19 cellular contexts compared by ENCODE assay signal in the genomic region with DNA sequence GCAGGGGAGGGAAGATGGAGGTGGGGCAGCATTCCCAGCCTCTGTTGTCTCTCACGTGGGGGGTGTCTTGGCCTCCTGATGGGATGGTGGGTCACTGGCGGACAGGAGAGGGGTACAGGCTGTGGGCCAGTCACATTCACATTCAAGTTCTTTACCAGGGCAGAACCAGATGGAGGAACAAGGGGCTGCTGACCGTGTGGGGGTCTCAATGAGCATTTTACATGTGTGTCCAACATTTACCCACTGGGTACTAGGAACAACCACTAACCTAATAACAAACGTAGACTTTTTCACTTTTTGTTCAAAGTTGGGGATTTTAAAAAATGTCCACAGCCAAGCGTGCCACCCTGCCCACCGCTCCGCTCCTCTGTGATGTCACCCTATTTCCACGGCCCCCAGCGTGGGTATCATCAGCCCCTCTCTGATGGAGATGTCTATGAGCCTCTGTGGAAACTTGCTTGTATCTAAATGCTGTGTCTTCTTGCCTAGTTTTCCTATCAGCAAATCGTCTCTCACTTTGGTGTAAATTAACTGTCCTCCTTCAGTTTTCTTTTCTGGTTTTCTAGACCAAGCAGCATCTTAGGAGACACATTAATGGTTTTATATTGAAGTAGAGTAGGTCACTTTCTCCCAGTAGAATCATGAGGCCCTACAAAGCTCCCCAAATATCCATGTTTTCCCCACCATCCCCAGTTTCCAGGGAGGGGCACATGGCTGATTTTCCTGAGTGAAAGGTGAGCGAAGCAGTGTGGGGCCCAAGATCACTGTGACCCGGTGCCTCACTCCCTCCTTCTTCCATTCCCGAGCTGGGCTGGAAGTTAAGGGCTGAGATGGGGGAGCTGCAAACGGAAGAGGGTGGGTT.
DNase-seq lines count a peak whose midpoint lies in the region; ATAC-seq, FAIRE-seq and TF ChIP-seq lines count a peak whose summit lies in the region.
"Had no signal": no experiment of that assay in that cellular context is flagged by ENCODE, and none has a peak within 500 bp of the region (broad histone marks: within the 10 kb centered on the region; RNA-seq: fewer than 3 reads in every experiment).

No MANE protein-coding gene starts in this region.

- no peaks in the 10 kb centered on the region for H3K4me1 ChIP-seq in H1 (replicated peaks in 1 of 4; ENCODE audit: control insufficient read depth in 3 of 4, insufficient read depth in 4 of 4, low read length in 3 of 4)
- H3K4me1 ChIP-seq in sigmoid colon, result no peaks in the 10 kb centered on the region
- H3K4me1 ChIP-seq: BE2C, SJSA1 had no signal

- H3K36me3 ChIP-seq in H1 (ENCODE audit: control insufficient read depth in 2 of 4, insufficient read depth in 4 of 4, low read length in 3 of 4) (no peaks in the 10 kb centered on the region), sigmoid colon (no peaks in the 10 kb centered on the region)
- H3K36me3 ChIP-seq: BE2C, SJSA1 had no signal

- no peak for FAIRE-seq in H1 (lab: Jason Lieb, UNC)
- FAIRE-seq: GM12891 had no signal

- TF ChIP-seq POLR2A in H1 (IDR thresholded peaks at IDR 0.05; ENCODE audit: control extremely low read depth in 1 of 2, low read depth in 2 of 2, low read length in 2 of 2), result no peak
- TF ChIP-seq POLR2A in sigmoid colon (IDR thresholded peaks at IDR 0.05), result no peak

- no peak overlapping the region for H3K27ac ChIP-seq in H1 (ENCODE audit: low read depth, low read length)
- no peak overlapping the region for H3K27ac ChIP-seq in sigmoid colon
- H3K27ac ChIP-seq: RWPE1, SJSA1 had no signal

- peaks cover 13% of the 10 kb centered on the region; the same call in 1 of the 2 replicates for H3K23me2 ChIP-seq in H1 (ENCODE audit: low read depth, low read length)

- H4K20me1 ChIP-seq in H1 (replicated peaks in 1 of 2; ENCODE audit: control insufficient read depth in 1 of 2, insufficient read depth in 2 of 2, low read length in 2 of 2), result peaks cover 0 to 8% of the 10 kb centered on the region in 2 experiments

- H2BK12ac ChIP-seq in H1 (ENCODE audit: low read depth, low read length), result no peak overlapping the region

- no peak for TF ChIP-seq CTCF in GM13976 (IDR thresholded peaks at IDR 0.05; ENCODE audit: borderline replicate concordance, control extremely low read depth, extremely low read depth, insufficient read depth, missing control alignments)
- TF ChIP-seq CTCF in H1 (IDR thresholded peaks at IDR 0.05; ENCODE audit: control extremely low read depth in 1 of 3, insufficient read depth in 1 of 3, low read depth in 1 of 3, low read length in 3 of 3), result no peak
- no peak for TF ChIP-seq CTCF in sigmoid colon (IDR thresholded peaks at IDR 0.05)

- no peak overlapping the region for H3K56ac ChIP-seq in H1 (replicated peaks; ENCODE audit: insufficient read length, low read depth, low read length)

- H3K27me3 ChIP-seq in H1 (replicated peaks in 1 of 4; ENCODE audit: control insufficient read depth in 3 of 4, extremely low read depth in 1 of 4, insufficient read depth in 3 of 4, low read length in 3 of 4), result peaks cover 0 to 4% (median 2%) of the 10 kb centered on the region in 4 experiments; a peak in 3 of 7 replicates
- peaks cover 0 to 14% (median 1%) of the 10 kb centered on the region in 3 donors for H3K27me3 ChIP-seq in sigmoid colon
- H3K27me3 ChIP-seq: BE2C, SJSA1 had no signal

- no peak overlapping the region for H4K5ac ChIP-seq in H1 (ENCODE audit: insufficient read length, low read depth, low read length)

- no peak overlapping the region for H3K14ac ChIP-seq in H1 (ENCODE audit: insufficient read length)

- H3K4me2 ChIP-seq in H1 (ENCODE audit: insufficient read depth in 1 of 2, low read depth in 2 of 2, low read length in 2 of 2), result no peak overlapping the region

- no peak overlapping the region for H2AFZ ChIP-seq in H1 (ENCODE audit: low read length)

- no peak overlapping the region for H3K4ac ChIP-seq in H1 (replicated peaks; ENCODE audit: insufficient read length, low read depth, low read length)

- H3K23ac ChIP-seq in H1 (ENCODE audit: insufficient read length), result no peak overlapping the region

- no peak for TF ChIP-seq RAD21 in H1 (IDR thresholded peaks at IDR 0.05 in 1 of 2, conservative IDR thresholded peaks at IDR 0.05 in 1 of 2; ENCODE audit: low read depth in 2 of 2, low read length in 2 of 2)

- DNase-seq in D341Med (ENCODE audit: low spot score) (peak; percentile 9), GM13976 (ENCODE audit: low spot score) (peak; percentile 10), H1 (ENCODE audit: low read depth in 1 of 2, low spot score in 2 of 2) (peak in 1 of 2 experiments; percentile 6), sigmoid colon (peak; percentile 22), CD1c-positive myeloid dendritic cell (ENCODE audit: extremely low spot score) (no peak), kidney tubule cell (ENCODE audit: low spot score) (no peak)
- DNase-seq: BE2C, DMS79 treated with DMSO at 0.1 percent for 48 hours, GOT3, HFFc6, NCI-H1048, NCI-H1436 treated with DMSO at 0.1 percent for 48 hours, NCI-H2029 treated with DMSO at 0.1 percent for 48 hours, NCI-H774 had no signal

- no peak overlapping the region for H4K8ac ChIP-seq in H1 (ENCODE audit: extremely low read depth, insufficient read depth, low read length)

- H3K18ac ChIP-seq in H1 (ENCODE audit: extremely low read depth, low read length), result no peak overlapping the region

- H3K79me1 ChIP-seq in H1 (ENCODE audit: low read depth, low read length), result no peaks in the 10 kb centered on the region

- H3K9me3 ChIP-seq in H1 (ENCODE audit: insufficient read depth in 2 of 2, low read depth in 1 of 2, low read length in 1 of 2), result peaks cover 0 to 3% of the 10 kb centered on the region in 2 experiments; a peak in 1 of 4 replicates
- H3K9me3 ChIP-seq in sigmoid colon, result no peaks in the 10 kb centered on the region
- H3K9me3 ChIP-seq: BE2C had no signal

- in situ Hi-C loops in GM13976 (cut with MboI; ENCODE audit: low sequenced_read_pairs, unreplicated experiment), result no loop called here

- no peak overlapping the region for H2BK5ac ChIP-seq in H1 (ENCODE audit: low read depth, low read length)

- H2AK5ac ChIP-seq in H1 (ENCODE audit: low read depth, low read length), result 0 out of 2 replicates have a peak overlapping the region, but pooled peaks have one; percentile 19

- H2BK120ac ChIP-seq in H1 (replicated peaks; ENCODE audit: low read depth, low read length), result no peak overlapping the region

- H2BK15ac ChIP-seq in H1 (ENCODE audit: low read length), result no peak overlapping the region

- no peak overlapping the region for H2BK20ac ChIP-seq in H1 (ENCODE audit: low read length)

- no peak overlapping the region for H3K4me3 ChIP-seq in H1 (ENCODE audit: extremely low read depth in 1 of 4, insufficient read depth in 2 of 4, low read depth in 3 of 4, low read length in 4 of 4)
- no peak overlapping the region for H3K4me3 ChIP-seq in sigmoid colon
- H3K4me3 ChIP-seq: SJSA1 had no signal

- 85% methylated on average over 13 of the region's 14 CpGs; no CpG with 5 or more reads in 1 of the 2 experiments for WGBS in H1 (ENCODE audit: extremely low coverage in 1 of 2, insufficient coverage in 1 of 2, insufficient read length in 1 of 2, insufficient replicate concordance in 2 of 2, low coverage in 1 of 2, low lambda C conversion rate in 2 of 2, missing lambda C conversion rate in 1 of 2), 2 experiments
- WGBS in sigmoid colon, 2 donors, result 69 to 85% methylated on average over 14 of the region's 14 CpGs

- H3K9ac ChIP-seq in H1 (replicated peaks in 1 of 4; ENCODE audit: extremely low read depth in 1 of 4, low read depth in 3 of 4, low read length in 3 of 4), result no peak overlapping the region

- POLR2A ChIA-PET in H1 (lab: Charles Lee; ENCODE audit: partially characterized antibody), result no interaction called here

- TF ChIP-seq EP300 in H1 (IDR thresholded peaks at IDR 0.05; ENCODE audit: borderline replicate concordance in 1 of 2, low read depth in 2 of 2, low read length in 2 of 2) (no peak), sigmoid colon (IDR thresholded peaks at IDR 0.05) (no peak)

- ATAC-seq in HG03521 (IDR thresholded peaks at IDR 0.05; ENCODE audit: unreplicated experiment), result no peak
- ATAC-seq: CD8-positive, alpha-beta T cell had no signal

- CTCF ChIA-PET in H1 (lab: Charles Lee; ENCODE audit: partially characterized antibody), result no interaction called here

- intact Hi-C loops in sigmoid colon (cut with DNase I), result no loop called here

- no peaks in the 10 kb centered on the region for H3K79me2 ChIP-seq in H1 (ENCODE audit: control insufficient read depth in 1 of 2, insufficient read depth in 2 of 2, low read length in 2 of 2)

- H4K91ac ChIP-seq in H1 (replicated peaks; ENCODE audit: insufficient read length, low read length), result no peak overlapping the region

TF ChIP-seq in H1, 55 proteins besides CTCF, POLR2A, EP300 and RAD21:
- TF ChIP-seq JUN (IDR thresholded peaks at IDR 0.05; ENCODE audit: low read depth, low read length), result no peak
- no peak for TF ChIP-seq CBX8 (IDR thresholded peaks at IDR 0.05; ENCODE audit: borderline replicate concordance, low read depth, low read length)
- no peak for TF ChIP-seq SP1 (IDR thresholded peaks at IDR 0.05; ENCODE audit: low read depth, low read length)
- no peak for TF ChIP-seq RBBP5 (IDR thresholded peaks at IDR 0.05; ENCODE audit: borderline replicate concordance, low read depth, low read length)
- TF ChIP-seq MAFK (IDR thresholded peaks at IDR 0.05; ENCODE audit: low read depth, low read length), result no peak
- TF ChIP-seq KDM5A (IDR thresholded peaks at IDR 0.05; ENCODE audit: low read length), result no peak
- no peak for TF ChIP-seq YY1 (IDR thresholded peaks at IDR 0.05; ENCODE audit: low read depth, low read length)
- TF ChIP-seq SAP30 (IDR thresholded peaks at IDR 0.05; ENCODE audit: insufficient read depth, insufficient replicate concordance, low read length), result no peak
- TF ChIP-seq TBP (IDR thresholded peaks at IDR 0.05; ENCODE audit: low read depth, low read length), result no peak
- TF ChIP-seq TAF7 (optimal IDR thresholded peaks at IDR 0.05; ENCODE audit: borderline replicate concordance, low read depth, low read length), result no peak
- no peak for TF ChIP-seq EGR1 (IDR thresholded peaks at IDR 0.05; ENCODE audit: borderline replicate concordance, low read depth, low read length)
- no peak for TF ChIP-seq CHD1 (IDR thresholded peaks at IDR 0.05; ENCODE audit: low read depth, low read length)
- TF ChIP-seq TEAD4 (IDR thresholded peaks at IDR 0.05; ENCODE audit: low read depth, low read length), result no peak
- no peak for TF ChIP-seq CEBPB (IDR thresholded peaks at IDR 0.05; ENCODE audit: low read depth, low read length)
- no peak for TF ChIP-seq GTF2F1 (IDR thresholded peaks at IDR 0.05; ENCODE audit: borderline replicate concordance, low read depth, low read length)
- TF ChIP-seq BRCA1 (IDR thresholded peaks at IDR 0.05; ENCODE audit: low read depth, low read length), result no peak

Comparison
In these comparisons a context has a peak if more than half of its experiments do, and no peak if none do; other contexts are left out.
1. DNase-seq: peak in D341Med (single experiment), GM13976 (single experiment) and sigmoid colon (single experiment); none in CD1c-positive myeloid dendritic cell (single experiment) and kidney tubule cell (single experiment).